ENCODE assay signal across 8 cellular contexts in genomic region chr3:48086736-48087470, GRCh38.
DNase-seq lines count a peak whose midpoint lies in the region; ATAC-seq and TF ChIP-seq lines count a peak whose summit lies in the region.

No MANE protein-coding gene starts in this region.

- no peaks in the 10 kb centered on the region for H3K9me3 ChIP-seq in CD8-positive, alpha-beta memory T cell (ENCODE audit: low read length)
- H3K9me3 ChIP-seq in colonic mucosa = no peaks in the 10 kb centered on the region

- no peaks in the 10 kb centered on the region for H3K9me3 Mint-ChIP-seq in CD8-positive, alpha-beta memory T cell
- no peaks in the 10 kb centered on the region for H3K9me3 Mint-ChIP-seq in naive B cell

- POLR2A ChIA-PET in CD8-positive, alpha-beta memory T cell (lab: Charles Lee) = no interaction called here

- H3K9ac ChIP-seq in colonic mucosa (ENCODE audit: low read depth in 2 of 2, low read length in 2 of 2) = peak overlapping the region; percentile 90 to 98

- H3K4me1 ChIP-seq in CD8-positive, alpha-beta memory T cell (ENCODE audit: insufficient read depth, low read length) = peaks cover 18% of the 10 kb centered on the region
- no peaks in the 10 kb centered on the region for H3K4me1 ChIP-seq in colonic mucosa

- no peak for TF ChIP-seq CTCF in colonic mucosa (IDR thresholded peaks at IDR 0.05)

- H3K27ac ChIP-seq in CD8-positive, alpha-beta memory T cell (ENCODE audit: low read depth, low read length) = peak overlapping the region; percentile 92
- peak overlapping the region; percentile 56 for H3K27ac ChIP-seq in colonic mucosa

- CTCF ChIA-PET in CD8-positive, alpha-beta memory T cell (lab: Charles Lee) = interaction anchor here (1.4 kb wide), 1 partner anchor 23 kb away, joined by 3 read pairs; no protein-coding TSS in a partner anchor

- DNase-seq in CD8-positive, alpha-beta memory T cell = no peak
- DNase-seq in M059J (ENCODE audit: low read depth) (peak; percentile 80), colonic mucosa (no peak), naive B cell (no peak), COLO668 (lab: John Stamatoyannopoulos, UW; ENCODE audit: unreplicated experiment) (no peak), germinal center (ENCODE audit: low spot score) (no peak), cerebellum (ENCODE audit: low spot score) (no peak)

- H3K4me3 ChIP-seq in CD8-positive, alpha-beta memory T cell (ENCODE audit: low read length) = no peak overlapping the region
- peak overlapping the region; percentile 70 for H3K4me3 ChIP-seq in colonic mucosa

- no peaks in the 10 kb centered on the region for H3K36me3 ChIP-seq in CD8-positive, alpha-beta memory T cell (ENCODE audit: insufficient read depth, low read length)
- H3K36me3 ChIP-seq in colonic mucosa = no peaks in the 10 kb centered on the region

- ATAC-seq in naive B cell (ENCODE audit: low read depth in 2 of 2) (no peak), GM18517 (IDR thresholded peaks at IDR 0.05; ENCODE audit: unreplicated experiment) (no peak)

- H3K27me3 ChIP-seq in CD8-positive, alpha-beta memory T cell (ENCODE audit: insufficient read depth, low read length, poor library complexity, severe bottlenecking) = no peaks in the 10 kb centered on the region
- no peaks in the 10 kb centered on the region for H3K27me3 ChIP-seq in colonic mucosa

- H3K27ac Mint-ChIP-seq in CD8-positive, alpha-beta memory T cell = peak overlapping the region in 7 of 8 donors; percentile 82 to 97 (median 92)
- peak overlapping the region; percentile 63 to 96 (median 92) for H3K27ac Mint-ChIP-seq in naive B cell

- H3K4me1 Mint-ChIP-seq in CD8-positive, alpha-beta memory T cell = peaks cover 29 to 45% (median 41%) of the 10 kb centered on the region in 3 donors
- peaks cover 17 to 29% (median 25%) of the 10 kb centered on the region in 3 donors for H3K4me1 Mint-ChIP-seq in naive B cell

- peaks cover 0 to 21% (median 1%) of the 10 kb centered on the region in 3 donors for H3K36me3 Mint-ChIP-seq in CD8-positive, alpha-beta memory T cell
- peaks cover 0 to 7% of the 10 kb centered on the region in 2 donors for H3K36me3 Mint-ChIP-seq in naive B cell

- H3K27me3 Mint-ChIP-seq in CD8-positive, alpha-beta memory T cell = no peaks in the 10 kb centered on the region
- H3K27me3 Mint-ChIP-seq in naive B cell = no peaks in the 10 kb centered on the region

- peak overlapping the region; percentile 88 to 100 (median 95) for H3K4me3 Mint-ChIP-seq in CD8-positive, alpha-beta memory T cell
- peak overlapping the region; percentile 88 to 99 (median 98) for H3K4me3 Mint-ChIP-seq in naive B cell

- intact Hi-C loops in colonic mucosa (cut with DNase I) = no loop called here
